ENCODE assay signal across 22 cellular contexts in the genomic region with DNA sequence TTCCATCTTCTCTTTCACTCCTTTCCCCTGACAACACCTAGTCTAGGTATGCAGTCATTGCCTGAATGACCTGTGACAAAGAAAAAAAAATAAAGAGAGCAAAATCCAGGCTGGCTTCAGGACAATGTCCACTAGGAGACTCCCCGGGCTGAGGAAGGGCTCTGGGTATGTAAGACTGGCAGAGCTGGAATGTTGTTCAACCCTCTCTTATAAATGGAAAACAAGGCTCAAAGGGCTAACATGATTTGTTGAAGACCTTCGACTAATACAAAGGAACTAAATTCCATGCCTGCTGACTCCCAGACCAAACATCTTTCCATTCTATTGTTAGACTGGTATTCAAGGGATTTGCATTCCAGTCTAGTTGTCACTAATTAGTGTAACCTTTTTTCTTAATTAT.
"Had no signal": no experiment of that assay in that cellular context is flagged by ENCODE, and none has a peak within 500 bp of the region (broad histone marks: within the 10 kb centered on the region; RNA-seq: fewer than 3 reads in every experiment).

No MANE protein-coding gene starts in this region.

- H3K27me3 ChIP-seq: adrenal gland, neutrophil, tibial nerve, vagina had no signal

- H3K9me3 ChIP-seq: adrenal gland, lower lobe of right lung, neutrophil, tibial nerve, vagina had no signal

- H3K79me2 ChIP-seq: parathyroid adenoma had no signal

- ATAC-seq: activated CD8-positive, alpha-beta T cell treated with anti-CD3 and anti-CD28 coated beads for 36 hours; activated T-cell treated with anti-CD3 and anti-CD28 coated beads, Interleukin-2, amount 50 U/mL, for 4 hours; left colon; lower lobe of right lung had no signal

- H3K9ac ChIP-seq: parathyroid adenoma had no signal

- H3K4me3 Mint-ChIP-seq: activated CD8-positive, alpha-beta T cell treated with anti-CD3 and anti-CD28 coated beads for 36 hours; activated T-cell treated with anti-CD3 and anti-CD28 coated beads, Interleukin-2, amount 50 U/mL, for 4 hours; T-helper 1 cell treated with Interleukin-12 subunit alpha and Interleukin-12 subunit beta and Interleukin-4 antibody, amounts not matched to agents 30 μg/mL and 1 μg/mL, for 36 hours had no signal

- H3K9me3 Mint-ChIP-seq: activated CD8-positive, alpha-beta T cell treated with anti-CD3 and anti-CD28 coated beads for 36 hours; activated T-cell treated with anti-CD3 and anti-CD28 coated beads, Interleukin-2, amount 50 U/mL, for 4 hours; T-helper 1 cell treated with Interleukin-12 subunit alpha and Interleukin-12 subunit beta and Interleukin-4 antibody, amounts not matched to agents 30 μg/mL and 1 μg/mL, for 36 hours had no signal

- H3K4me3 ChIP-seq: adrenal gland, coronary artery, lower lobe of right lung, skin epidermis, tibial nerve, vagina had no signal

- H2AFZ ChIP-seq: parathyroid adenoma had no signal

- DNase-seq: activated CD4-positive, alpha-beta T cell treated with anti-CD3 and anti-CD28 coated beads for 48 hours; activated CD8-positive, alpha-beta T cell treated with anti-CD3 and anti-CD28 coated beads for 36 hours; activated effector memory CD4-positive, alpha-beta T cell treated with Interleukin-2 at 50 U/mL for 16 hours; activated naive CD4-positive, alpha-beta T cell treated with anti-CD3 and anti-CD28 coated beads, Interleukin-2, amount 50 U/mL, for 16 hours; activated T-cell treated with anti-CD3 and anti-CD28 coated beads, Interleukin-2, amount 50 U/mL, for 4 hours; adrenal gland; caudate nucleus; effector CD4-positive, alpha-beta T cell; foreskin fibroblast; left colon; lower lobe of right lung; midbrain; stimulated activated CD4-positive, alpha-beta T cell treated with anti-CD3 and anti-CD28 coated beads, Interleukin-15, amount 100 ng/mL, for 24 hours; stimulated activated CD4-positive, alpha-beta T cell treated with anti-CD3 and anti-CD28 coated beads, Interleukin-4, amount 100 ng/mL, for 1 hour; stimulated activated naive CD4-positive, alpha-beta T cell had no signal

- H3K36me3 ChIP-seq: adrenal gland, lower lobe of right lung, neutrophil, tibial nerve, vagina had no signal

- H3K4me1 ChIP-seq: adrenal gland, lower lobe of right lung, parathyroid adenoma, tibial nerve, vagina had no signal

- H3K27ac Mint-ChIP-seq: activated CD8-positive, alpha-beta T cell treated with anti-CD3 and anti-CD28 coated beads for 36 hours; T-helper 1 cell treated with Interleukin-12 subunit alpha and Interleukin-12 subunit beta and Interleukin-4 antibody, amounts not matched to agents 30 μg/mL and 1 μg/mL, for 36 hours had no signal

- H3K27ac ChIP-seq: adrenal gland, coronary artery, lower lobe of right lung, neutrophil, parathyroid adenoma, skin epidermis, tibial nerve, vagina had no signal
